Comparison of ENCODE assay signal across 11 cellular contexts in the genomic region with DNA sequence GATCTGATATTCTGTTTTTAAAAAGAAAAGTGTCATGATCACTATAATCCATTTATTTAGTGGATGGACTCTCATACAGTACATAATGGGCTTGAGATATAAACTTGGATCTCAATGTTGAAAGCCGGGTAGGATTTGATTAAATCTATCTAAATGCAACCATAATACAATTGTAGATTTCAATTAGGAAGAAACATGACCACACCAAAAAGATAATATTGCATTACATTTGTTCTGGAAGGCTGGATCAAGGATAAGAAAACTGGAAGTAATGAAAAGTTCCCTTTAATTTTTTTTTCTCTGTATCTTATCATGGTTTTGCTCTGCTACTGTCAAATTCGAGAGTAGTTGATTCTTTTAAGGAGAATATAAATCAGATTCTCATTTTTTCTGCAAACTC.
"Had no signal": no experiment of that assay in that cellular context is flagged by ENCODE, and none has a peak within 500 bp of the region (broad histone marks: within the 10 kb centered on the region; RNA-seq: fewer than 3 reads in every experiment).

No MANE protein-coding gene starts in this region.

- ATAC-seq: GM23338, HCT116 had no signal

- H3K4me2 ChIP-seq: GM23338 had no signal

- H3K9ac ChIP-seq: GM23248 had no signal

- H3K9me3 ChIP-seq: HAP-1 had no signal

- H3K27ac ChIP-seq: GM23248 had no signal

- H2AFZ ChIP-seq: GM23248, GM23338 had no signal

- FAIRE-seq: H1, H54 had no signal

- DNase-seq: GM23248, GOT3, H7, H9, HCEC 1CT, HFFc6 had no signal

- H3K36me3 ChIP-seq: HAP-1 had no signal

- H3K4me3 ChIP-seq: GM23248, GM23338, HAP-1 had no signal
